ENCODE assay signal across 4 cellular contexts in the genomic region with DNA sequence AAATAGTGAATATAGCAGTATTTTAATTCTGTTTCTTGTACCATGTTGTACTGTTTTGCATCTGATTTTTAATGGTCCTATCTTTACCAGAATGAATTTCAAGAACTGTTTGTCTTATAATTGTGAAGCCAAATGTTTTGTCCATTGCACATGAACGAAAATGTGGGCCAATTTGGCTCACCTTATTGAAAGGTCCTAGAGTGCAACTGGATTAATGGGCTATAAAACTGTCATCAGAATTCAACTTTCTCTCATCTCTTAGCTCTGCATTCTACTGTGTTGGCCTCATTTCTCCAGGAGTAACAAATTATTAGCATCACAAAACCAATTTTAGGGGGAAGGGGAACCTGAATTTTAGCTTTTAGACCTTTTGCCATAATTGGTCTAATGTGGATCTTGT.
"Had no signal": no experiment of that assay in that cellular context is flagged by ENCODE, and none has a peak within 500 bp of the region (broad histone marks: within the 10 kb centered on the region; RNA-seq: fewer than 3 reads in every experiment).

No MANE protein-coding gene starts in this region.

- DNase-seq: GM23248, H9, HCEC 1CT, IMR-90 had no signal

- H2AFZ ChIP-seq: GM23248 had no signal

- H3K4me1 Mint-ChIP-seq: H9 had no signal

- H3K4me3 ChIP-seq: GM23248 had no signal

- H3K27ac Mint-ChIP-seq: H9 had no signal

- H3K27ac ChIP-seq: GM23248 had no signal

- H3K9me3 Mint-ChIP-seq: H9 had no signal

- H3K4me3 Mint-ChIP-seq: H9 had no signal
